In genomic region chr15:77538011-77538410, GRCh38 we compare ENCODE assay signal across 8 cellular contexts.
DNase-seq lines count a peak whose midpoint lies in the region; ATAC-seq and TF ChIP-seq lines count a peak whose summit lies in the region.

No MANE protein-coding gene starts in this region.

- no peaks in the 10 kb centered on the region for H3K36me3 ChIP-seq in spleen
- H3K36me3 ChIP-seq in GM23248 (ENCODE audit: low read depth): no peaks in the 10 kb centered on the region

- in situ Hi-C loops in GM23248 (cut with MboI): loop anchor here (10.0 kb wide), 1 partner anchor 423 kb away; no protein-coding TSS in a partner anchor

- H3K4me3 Mint-ChIP-seq in CD4-positive, alpha-beta T cell: no peak overlapping the region

- no peaks in the 10 kb centered on the region for H3K27me3 Mint-ChIP-seq in CD4-positive, alpha-beta T cell

- intact Hi-C loops in spleen (cut with DNase I; ENCODE audit: low total_unique reads): no loop called here
- intact Hi-C loops in CD4-positive, alpha-beta T cell (cut with DNase I, micrococcal nuclease): no loop called here

- H3K27ac ChIP-seq in spleen (peak overlapping the region in 4 of 8 donors; percentile 46 to 75 (median 59)), GM23248 (no peak overlapping the region)
- no peak overlapping the region for H3K27ac ChIP-seq in CD4-positive, alpha-beta T cell (ENCODE audit: low read depth, low read length)

- H3K9me3 ChIP-seq in spleen: no peaks in the 10 kb centered on the region
- H3K9me3 ChIP-seq in CD4-positive, alpha-beta T cell (ENCODE audit: control insufficient read depth, low read length): no peaks in the 10 kb centered on the region
- no peaks in the 10 kb centered on the region for H3K9me3 ChIP-seq in GM23248 (ENCODE audit: low read depth)

- H2AFZ ChIP-seq in GM23248: no peak overlapping the region

- CTCF ChIA-PET in CD4-positive, alpha-beta T cell (lab: Charles Lee): no interaction called here

- WGBS in spleen, 5 donors: 31 to 62% (median 42%) methylated on average over 6 of the region's 6 CpGs
- WGBS in GM23248 (ENCODE audit: low coverage in 1 of 2, low lambda C conversion rate in 2 of 2, missing lambda C conversion rate in 2 of 2), 2 experiments: 68 to 71% methylated on average over 6 of the region's 6 CpGs

- H3K9me2 ChIP-seq in GM23248 (ENCODE audit: insufficient read depth): no peaks in the 10 kb centered on the region

- no peak overlapping the region for H3K9ac ChIP-seq in GM23248

- H3K4me3 ChIP-seq in spleen (peak overlapping the region in 1 of 8 donors; percentile 27), GM23248 (no peak overlapping the region)

- H3K79me2 ChIP-seq in GM23248 (ENCODE audit: insufficient read depth): no peaks in the 10 kb centered on the region

- no peak for TF ChIP-seq POLR2A in spleen (IDR thresholded peaks at IDR 0.05)

- DNase-seq in RPMI7951 (ENCODE audit: low read depth) (peak; percentile 24), spleen (peak; percentile 79), GM23248 (no peak), HPDE6-E6E7 (ENCODE audit: extremely low spot score) (no peak), T-helper 2 cell (no peak)
- DNase-seq in CD4-positive, alpha-beta T cell: no peak

- H3K27me3 ChIP-seq in spleen (replicated peaks in 1 of 7) (no peaks in the 10 kb centered on the region), GM23248 (replicated peaks; ENCODE audit: insufficient read depth) (no peaks in the 10 kb centered on the region; the same call in 1 of the 2 replicates)
- H3K27me3 ChIP-seq in CD4-positive, alpha-beta T cell (ENCODE audit: control insufficient read depth, insufficient read depth, low read length): no peaks in the 10 kb centered on the region

- POLR2A ChIA-PET in CD4-positive, alpha-beta T cell (lab: Charles Lee): no interaction called here

- no peaks in the 10 kb centered on the region for H3K9me3 Mint-ChIP-seq in CD4-positive, alpha-beta T cell

- H3K36me3 Mint-ChIP-seq in CD4-positive, alpha-beta T cell (ENCODE audit: low read depth): no peaks in the 10 kb centered on the region

- TF ChIP-seq CTCF in spleen (IDR thresholded peaks at IDR 0.05 in 8 of 11, conservative IDR thresholded peaks at IDR 0.05 in 3 of 11): no peak
- TF ChIP-seq CTCF in CD4-positive, alpha-beta T cell (IDR thresholded peaks at IDR 0.05): no peak

- H3F3A ChIP-seq in GM23248 (ENCODE audit: insufficient read depth): no peaks in the 10 kb centered on the region

- ATAC-seq in GM19035 (IDR thresholded peaks at IDR 0.05; ENCODE audit: unreplicated experiment) (peak; percentile 74), HG02642 (IDR thresholded peaks at IDR 0.05; ENCODE audit: poor library complexity, unreplicated experiment) (peak; percentile 80)
- no peak for ATAC-seq in CD4-positive, alpha-beta T cell (ENCODE audit: poor library complexity)

- no peaks in the 10 kb centered on the region for H4K20me1 ChIP-seq in GM23248 (ENCODE audit: insufficient read depth)

- no peak overlapping the region for H3K4me2 ChIP-seq in GM23248 (ENCODE audit: unreplicated experiment)

- H3K4me1 ChIP-seq in spleen (peaks cover 12 to 81% (median 47%) of the 10 kb centered on the region in 6 donors), GM23248 (ENCODE audit: insufficient read depth) (peaks cover 13% of the 10 kb centered on the region)

- no peak overlapping the region for H3K27ac Mint-ChIP-seq in CD4-positive, alpha-beta T cell

- H3K4me1 Mint-ChIP-seq in CD4-positive, alpha-beta T cell (ENCODE audit: low read depth): peaks cover 4% of the 10 kb centered on the region

Comparison
In these comparisons a context has a peak if more than half of its experiments do, and no peak if none do; other contexts are left out.
1. DNase-seq: peak in RPMI7951 (single experiment) and spleen (single experiment); none in CD4-positive, alpha-beta T cell (0 of 10), GM23248 (single experiment), HPDE6-E6E7 (single experiment) and T-helper 2 cell (0 of 5).